ENCODE assay signal across 28 cellular contexts in the genomic region with DNA sequence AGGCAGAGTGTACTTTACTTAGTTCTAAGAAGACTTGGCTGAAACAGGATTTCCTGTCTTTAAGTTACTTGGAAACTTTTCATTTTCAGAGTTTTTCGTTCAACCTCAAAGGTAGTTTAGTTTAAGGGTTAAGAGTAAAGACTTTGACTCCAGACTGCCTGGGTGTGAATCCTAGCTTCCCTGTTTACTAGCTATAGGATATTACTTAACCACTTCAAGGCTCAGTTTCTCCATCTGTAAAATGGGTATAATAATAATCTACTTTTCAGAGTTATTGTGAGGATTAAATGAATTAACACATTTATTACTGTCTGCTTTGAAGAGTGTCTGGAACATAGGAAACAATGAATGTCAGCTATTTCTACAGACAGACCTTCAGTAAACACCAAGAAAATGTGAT.
"Had no signal": no experiment of that assay in that cellular context is flagged by ENCODE, and none has a peak within 500 bp of the region (broad histone marks: within the 10 kb centered on the region; RNA-seq: fewer than 3 reads in every experiment).

No MANE protein-coding gene starts in this region.

- FAIRE-seq: TTC549 had no signal

- DNase-seq: activated CD4-positive, alpha-beta T cell treated with anti-CD3 and anti-CD28 coated beads, Interleukin-2, amount 50 U/mL, for 1 hour; activated gamma-delta T cell treated with Interleukin-2 at 50 U/mL for 16 hours; activated naive CD4-positive, alpha-beta T cell treated with anti-CD3 and anti-CD28 coated beads, Interleukin-2, amount 50 U/mL, for 16 hours; activated naive CD8-positive, alpha-beta T cell treated with anti-CD3 and anti-CD28 coated beads for 36 hours; activated T-cell treated with anti-CD3 and anti-CD28 coated beads, Interleukin-2, amount 50 U/mL, for 1 hour; activated T-cell treated with anti-CD3 and anti-CD28 coated beads, Interleukin-2, amount 50 U/mL, for 72 hours; amygdala; Kasumi-1; KG1; MG63; NCI-H1048; NCI-H1105 treated with DMSO at 0.1 percent for 48 hours; NCI-H1436; NCI-H1694 treated with DMSO at 0.1 percent for 48 hours; NCI-H2029; NCI-H345; NCI-H524 treated with DMSO at 0.1 percent for 48 hours; Peyer's patch; RPMI8226; SHP77 treated with DMSO at 0.1 percent for 48 hours; SK-N-SH had no signal

- H3K4me3 Mint-ChIP-seq: activated naive CD8-positive, alpha-beta T cell treated with anti-CD3 and anti-CD28 coated beads for 36 hours; activated T-cell treated with anti-CD3 and anti-CD28 coated beads, Interleukin-2, amount 50 U/mL, for 72 hours; central memory CD8-positive, alpha-beta T cell; T-helper 1 cell treated with Interleukin-12 subunit alpha and Interleukin-12 subunit beta and Interleukin-4 antibody, amounts not matched to agents 30 μg/mL and 1 μg/mL, for 36 hours; T-helper 2 cell treated with Interferon-gamma antibody and Interleukin-4, amounts not matched to agents 5 μg/mL and 100 μg/mL, for 36 hours had no signal

- H3K27me3 ChIP-seq: ascending aorta, cardiac muscle cell, MG63, Peyer's patch, SJSA1 had no signal

- H3K27ac Mint-ChIP-seq: activated naive CD8-positive, alpha-beta T cell treated with anti-CD3 and anti-CD28 coated beads for 36 hours; activated T-cell treated with anti-CD3 and anti-CD28 coated beads, Interleukin-2, amount 50 U/mL, for 72 hours; T-helper 1 cell treated with Interleukin-12 subunit alpha and Interleukin-12 subunit beta and Interleukin-4 antibody, amounts not matched to agents 30 μg/mL and 1 μg/mL, for 36 hours; T-helper 2 cell treated with Interferon-gamma antibody and Interleukin-4, amounts not matched to agents 5 μg/mL and 100 μg/mL, for 36 hours had no signal

- H3K9ac ChIP-seq: SK-N-SH had no signal

- H3K4me1 Mint-ChIP-seq: central memory CD8-positive, alpha-beta T cell had no signal

- H3K4me1 ChIP-seq: ascending aorta, Peyer's patch, SJSA1 had no signal

- H3K27ac ChIP-seq: ascending aorta, cardiac muscle cell, Peyer's patch, SJSA1 had no signal

- H3K9me3 Mint-ChIP-seq: activated naive CD8-positive, alpha-beta T cell treated with anti-CD3 and anti-CD28 coated beads for 36 hours; activated T-cell treated with anti-CD3 and anti-CD28 coated beads, Interleukin-2, amount 50 U/mL, for 72 hours; central memory CD8-positive, alpha-beta T cell; T-helper 1 cell treated with Interleukin-12 subunit alpha and Interleukin-12 subunit beta and Interleukin-4 antibody, amounts not matched to agents 30 μg/mL and 1 μg/mL, for 36 hours; T-helper 2 cell treated with Interferon-gamma antibody and Interleukin-4, amounts not matched to agents 5 μg/mL and 100 μg/mL, for 36 hours had no signal

- H3K27me3 Mint-ChIP-seq: activated naive CD8-positive, alpha-beta T cell treated with anti-CD3 and anti-CD28 coated beads for 36 hours; central memory CD8-positive, alpha-beta T cell had no signal

- H3K9me3 ChIP-seq: ascending aorta, MG63, Peyer's patch, SJSA1, SK-N-SH had no signal

- H3K4me3 ChIP-seq: ascending aorta, cardiac muscle cell, MG63, Peyer's patch, SJSA1 had no signal

- H3K4me2 ChIP-seq: SK-N-SH had no signal
